In the genomic region with DNA sequence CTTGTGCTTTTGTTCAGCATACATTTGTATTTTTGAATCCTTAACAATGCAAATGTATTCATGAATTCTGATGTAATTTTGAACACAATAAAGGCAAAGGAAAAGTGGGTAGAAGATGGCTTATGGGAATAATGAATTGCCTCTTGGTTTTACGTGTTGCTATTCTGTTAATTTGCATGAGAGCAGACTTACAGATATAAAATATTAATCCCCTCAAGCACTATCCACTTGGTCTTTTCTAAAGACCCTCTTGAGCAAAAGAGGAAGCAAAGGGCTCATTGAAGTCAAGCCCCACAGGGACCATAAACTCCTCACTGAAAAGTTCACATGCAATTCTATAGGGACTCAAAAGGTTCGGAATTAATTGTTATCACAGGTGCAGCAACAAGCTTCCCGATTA, we compare ENCODE assay signal across 21 cellular contexts.
"Had no signal": no experiment of that assay in that cellular context is flagged by ENCODE, and none has a peak within 500 bp of the region (broad histone marks: within the 10 kb centered on the region; RNA-seq: fewer than 3 reads in every experiment).

No MANE protein-coding gene starts in this region.

- ATAC-seq: activated CD4-positive, CD25-positive, alpha-beta regulatory T cell treated with anti-CD3 and anti-CD28 coated beads, Interleukin-2, amount 50 U/mL, for 24 hours; activated CD8-positive, alpha-beta T cell treated with anti-CD3 and anti-CD28 coated beads for 36 hours; gastrocnemius medialis; right cardiac atrium had no signal

- H3K4me3 Mint-ChIP-seq: activated CD4-positive, alpha-beta T cell treated with anti-CD3 and anti-CD28 coated beads, Interleukin-2, amount 10 ng/mL, durations not matched to agents 24 days and 14 days; activated CD8-positive, alpha-beta T cell treated with anti-CD3 and anti-CD28 coated beads for 36 hours; activated naive CD8-positive, alpha-beta T cell treated with anti-CD3 and anti-CD28 coated beads for 36 hours; endodermal cell; memory B cell; T-helper 1 cell treated with Interleukin-12 subunit alpha and Interleukin-12 subunit beta and Interleukin-4 antibody, amounts not matched to agents 30 μg/mL and 1 μg/mL, for 36 hours; type B pancreatic cell had no signal

- DNase-seq: activated CD8-positive, alpha-beta T cell treated with anti-CD3 and anti-CD28 coated beads for 36 hours; activated naive CD4-positive, alpha-beta T cell treated with Interleukin-2 at 50 U/mL for 16 hours; activated naive CD8-positive, alpha-beta T cell treated with anti-CD3 and anti-CD28 coated beads for 36 hours; activated T-cell treated with anti-CD3 and anti-CD28 coated beads, Interleukin-2, amount 50 U/mL, for 1 hour; amygdala; cortex of kidney; endodermal cell; esophagus squamous epithelium; gastrocnemius medialis; hippocampal formation; ovary; right cardiac atrium; stimulated activated CD4-positive, alpha-beta T cell treated with anti-CD3 and anti-CD28 coated beads, Interleukin-4, amount 100 ng/mL, for 24 hours; stimulated activated naive CD4-positive, alpha-beta T cell treated with Interleukin-2 at 50 U/mL for 16 hours had no signal

- H3K27ac Mint-ChIP-seq: activated CD4-positive, alpha-beta T cell treated with anti-CD3 and anti-CD28 coated beads, Interleukin-2, amount 10 ng/mL, durations not matched to agents 24 days and 14 days; activated naive CD8-positive, alpha-beta T cell treated with anti-CD3 and anti-CD28 coated beads for 36 hours; endodermal cell; memory B cell; T-helper 1 cell treated with Interleukin-12 subunit alpha and Interleukin-12 subunit beta and Interleukin-4 antibody, amounts not matched to agents 30 μg/mL and 1 μg/mL, for 36 hours; type B pancreatic cell had no signal

- H3K27me3 Mint-ChIP-seq: activated CD4-positive, alpha-beta T cell treated with anti-CD3 and anti-CD28 coated beads, Interleukin-2, amount 10 ng/mL, durations not matched to agents 24 days and 14 days; activated CD8-positive, alpha-beta T cell treated with anti-CD3 and anti-CD28 coated beads for 36 hours; activated naive CD8-positive, alpha-beta T cell treated with anti-CD3 and anti-CD28 coated beads for 36 hours; memory B cell; type B pancreatic cell had no signal

- H3K9me3 ChIP-seq: esophagus squamous epithelium, gastrocnemius medialis, ovary, prostate gland, thoracic aorta had no signal

- H3K4me1 Mint-ChIP-seq: endodermal cell had no signal
